In the genomic region with DNA sequence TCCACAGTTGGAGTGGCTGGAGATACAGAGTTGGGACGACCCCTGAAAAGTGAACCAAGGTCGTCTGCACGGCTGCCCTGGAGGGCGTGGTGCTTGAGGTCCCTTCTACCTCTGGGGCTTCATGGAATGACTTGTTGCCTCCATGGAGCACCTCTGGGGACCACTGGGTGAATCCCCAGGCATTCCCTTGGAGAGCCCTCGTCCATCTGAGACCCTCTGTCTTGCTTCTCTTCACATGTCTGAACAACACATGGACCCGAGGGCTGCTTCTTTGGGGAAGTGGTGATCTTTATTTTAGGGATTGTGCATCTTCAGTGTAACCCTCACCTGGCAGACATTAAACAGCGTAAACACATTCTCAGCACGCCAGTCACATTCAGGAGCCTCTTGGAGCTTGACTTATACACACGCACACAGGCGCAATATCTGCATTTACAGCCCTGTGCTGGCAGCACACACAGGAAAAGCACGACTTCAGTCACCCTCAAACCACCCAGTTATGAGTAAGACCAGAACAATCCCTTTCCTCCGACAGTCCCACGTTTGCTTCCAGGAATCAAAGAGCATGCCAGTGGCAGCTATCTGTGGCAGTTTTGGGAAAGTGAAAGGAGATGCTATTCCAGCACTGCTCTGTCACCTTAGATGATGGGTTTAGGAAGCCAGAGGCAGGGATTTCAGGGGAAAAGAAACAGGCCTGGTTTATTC, we compare ENCODE assay signal across 13 cellular contexts. TPM values are rescaled to one million over a fixed set of nuclear protein-coding genes. Genes with fewer than 3 reads are reported as not detected.
A peak's percentile ranks its signal among the peaks of the same experiment; 100 is the strongest.
DNase-seq lines count a peak whose midpoint lies in the region; ATAC-seq and TF ChIP-seq lines count a peak whose summit lies in the region.
"Had no signal": no experiment of that assay in that cellular context is flagged by ENCODE, and none has a peak within 500 bp of the region (broad histone marks: within the 10 kb centered on the region; RNA-seq: fewer than 3 reads in every experiment).

No MANE protein-coding gene starts in this region.

- no peaks in the 10 kb centered on the region for H3K27me3 ChIP-seq in mesendoderm (ENCODE audit: insufficient read depth, low read length, poor library complexity)

- no peak overlapping the region for H2BK120ac ChIP-seq in mesendoderm (ENCODE audit: low read depth, low read length)

- no peaks in the 10 kb centered on the region for H3K79me1 ChIP-seq in mesendoderm (ENCODE audit: low read length)

- peaks cover 6% of the 10 kb centered on the region for H3K4me1 ChIP-seq in mesendoderm (ENCODE audit: control insufficient read depth, low read depth, low read length)

- no peak overlapping the region for H2BK5ac ChIP-seq in mesendoderm (ENCODE audit: low read length)

- no peak overlapping the region for H3K27ac ChIP-seq in mesendoderm (ENCODE audit: low read depth, low read length)

- H4K5ac ChIP-seq in mesendoderm (ENCODE audit: low read length) = no peak overlapping the region

- no peak overlapping the region for H3K4me2 ChIP-seq in mesendoderm (ENCODE audit: low read length)

- H2BK15ac ChIP-seq in mesendoderm (replicated peaks; ENCODE audit: low read depth) = no peak overlapping the region

- ATAC-seq in GM21825 (IDR thresholded peaks at IDR 0.05; ENCODE audit: unreplicated experiment) (no peak), HG03565 (IDR thresholded peaks at IDR 0.05; ENCODE audit: unreplicated experiment) (no peak)

- no peaks in the 10 kb centered on the region for H3K79me2 ChIP-seq in mesendoderm (ENCODE audit: control insufficient read depth, insufficient read depth, low read length)

- H4K8ac ChIP-seq in mesendoderm (ENCODE audit: low read depth, low read length) = no peak overlapping the region

- H3K23ac ChIP-seq in mesendoderm (ENCODE audit: low read length) = no peak overlapping the region

- no peak overlapping the region for H2AK5ac ChIP-seq in mesendoderm (ENCODE audit: low read length)

- H3K4me3 ChIP-seq in mesendoderm (ENCODE audit: low read length) = no peak overlapping the region

- WGBS in mesendoderm (ENCODE audit: extremely low coverage, insufficient coverage, low lambda C conversion rate) = no CpG with 5 or more reads among the region's 13 CpGs

- H3K9ac ChIP-seq in mesendoderm (ENCODE audit: low read length) = no peak overlapping the region

- no peak overlapping the region for H3K4ac ChIP-seq in mesendoderm (ENCODE audit: low read depth, low read length)

- no peak overlapping the region for H3K56ac ChIP-seq in mesendoderm (ENCODE audit: low read length)

- DNase-seq in AG08395 (ENCODE audit: low spot score) (peak; percentile 86), LHCN-M2 (ENCODE audit: low read depth) (peak; percentile 78), dedifferentiated amniotic fluid mesenchymal stem cell (ENCODE audit: extremely low spot score) (peak; percentile 72), mesendoderm (peak; percentile 55), erythroblast (lab: John Stamatoyannopoulos, UW) (no peak), NCI-H1417 (lab: John Stamatoyannopoulos, UW) (no peak)
- DNase-seq: activated CD4-positive, alpha-beta memory T cell treated with anti-CD3 and anti-CD28 coated beads, Interleukin-2, amount 10 ng/mL, durations not matched to agents 7 days and 5 days; CD4-positive, alpha-beta memory T cell; naive B cell; NCI-H146; stimulated activated CD4-positive, alpha-beta T cell treated with anti-CD3 and anti-CD28 coated beads, Interleukin-4, amount 100 ng/mL, for 4 hours had no signal

- no peak for TF ChIP-seq POLR2A in erythroblast (IDR thresholded peaks at IDR 0.05; ENCODE audit: low read length)

- H3K36me3 ChIP-seq in mesendoderm (ENCODE audit: control insufficient read depth, insufficient read depth, low read length) = no peaks in the 10 kb centered on the region

- H3K18ac ChIP-seq in mesendoderm (ENCODE audit: low read length) = no peak overlapping the region

RNA-seq across cellular contexts. Expression of gene FAM107A, which starts 12.6 kb away (rescaled TPM):
- not detected in 2 replicates for total RNA-seq in LHCN-M2 (2014; rRNA removed)
- polyA plus RNA-seq in LHCN-M2 (2012) = 0.02 TPM
- 0.63 TPM for polyA plus RNA-seq in mesendoderm (2013, experiment 1 of 2)
- polyA plus RNA-seq in mesendoderm (2013, experiment 2 of 2) = 0.76 TPM
- total RNA-seq: activated CD4-positive, alpha-beta memory T cell treated with anti-CD3 and anti-CD28 coated beads, Interleukin-2, amount 10 ng/mL, durations not matched to agents 7 days and 5 days; CD4-positive, alpha-beta memory T cell had no signal
- polyA plus RNA-seq: CD4-positive, alpha-beta memory T cell had no signal

RNA-seq across cellular contexts. Expression of gene ACOX2, which starts 27.6 kb away (rescaled TPM):
- 2.4 and 2.7 TPM in 2 replicates for total RNA-seq in LHCN-M2 (2014; rRNA removed)
- polyA plus RNA-seq in LHCN-M2 (2012) = 0.50 TPM
- 7.6 TPM for polyA plus RNA-seq in mesendoderm (2013, experiment 1 of 2)
- 8.1 TPM for polyA plus RNA-seq in mesendoderm (2013, experiment 2 of 2)
- total RNA-seq: activated CD4-positive, alpha-beta memory T cell treated with anti-CD3 and anti-CD28 coated beads, Interleukin-2, amount 10 ng/mL, durations not matched to agents 7 days and 5 days; CD4-positive, alpha-beta memory T cell had no signal
- polyA plus RNA-seq: CD4-positive, alpha-beta memory T cell had no signal

Comparison
In these comparisons a context has a peak if more than half of its experiments do, and no peak if none do; other contexts are left out.
1. DNase-seq: peak in AG08395 (single experiment), LHCN-M2 (single experiment), dedifferentiated amniotic fluid mesenchymal stem cell (single experiment) and mesendoderm (single experiment); none in erythroblast (0 of 2) and NCI-H1417 (0 of 3).